Comparison of ENCODE assay signal across 8 cellular contexts in the genomic region with DNA sequence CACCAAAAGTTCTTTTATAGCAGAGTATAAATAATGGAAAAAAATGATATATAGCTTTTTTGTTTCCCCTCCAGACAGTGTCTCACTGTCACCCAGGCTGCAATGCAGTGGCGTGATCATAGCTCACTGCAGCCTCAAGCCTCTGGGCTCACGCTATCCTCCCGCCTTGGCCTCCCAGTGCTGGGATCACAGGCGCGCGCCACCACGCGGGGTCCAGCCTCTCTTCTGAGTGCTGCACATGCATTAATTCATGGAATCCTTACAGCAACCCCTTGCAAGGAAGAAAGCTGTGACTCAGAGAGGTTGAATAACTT. TPM values are rescaled to one million over a fixed set of nuclear protein-coding genes. Genes with fewer than 3 reads are reported as not detected.
DNase-seq lines count a peak whose midpoint lies in the region; ATAC-seq and TF ChIP-seq lines count a peak whose summit lies in the region.

No MANE protein-coding gene starts in this region.

- H3K4me3 ChIP-seq in fibroblast of mammary gland (ENCODE audit: control insufficient read depth, low read depth, low read length) (peak overlapping the region; percentile 73), trophoblast cell (ENCODE audit: low read depth, low read length) (peak overlapping the region; percentile 40)

- H3K9ac ChIP-seq in ES-I3 (ENCODE audit: low read depth, low read length) = peak overlapping the region; percentile 76
- H3K9ac ChIP-seq in trophoblast cell (ENCODE audit: low read length) = no peak overlapping the region

- DNase-seq in T1000 (lab: John Stamatoyannopoulos, UW) = peak; percentile 52
- no peak for DNase-seq in fibroblast of mammary gland (ENCODE audit: low read depth)
- DNase-seq in trophoblast cell = peak; percentile 32 to 58
- no peak for DNase-seq in NCI-H2196 treated with DMSO at 0.1 percent for 48 hours (lab: John Stamatoyannopoulos, UW; ENCODE audit: unreplicated experiment)
- DNase-seq in GM13976 (ENCODE audit: low spot score) = no peak
- DNase-seq in DMS114 treated with DMSO at 0.1 percent for 48 hours (lab: John Stamatoyannopoulos, UW; ENCODE audit: unreplicated experiment) = no peak

- no CpG with 5 or more reads among the region's 8 CpGs for WGBS in trophoblast cell (ENCODE audit: extremely low coverage, insufficient coverage, insufficient read length)

- no peak overlapping the region for H2BK5ac ChIP-seq in trophoblast cell (ENCODE audit: low read depth, low read length, poor library complexity)

- peak overlapping the region; percentile 30 for H3K4ac ChIP-seq in trophoblast cell (ENCODE audit: low read depth, low read length)

- H3K4me1 ChIP-seq in ES-I3 (ENCODE audit: insufficient read depth, low read length) (no peaks in the 10 kb centered on the region), trophoblast cell (ENCODE audit: control insufficient read depth in 1 of 2, insufficient read depth in 2 of 2, low read length in 2 of 2) (peaks cover 8 to 10% of the 10 kb centered on the region in 2 experiments)

- no peak overlapping the region for H3K27ac ChIP-seq in trophoblast cell (ENCODE audit: low read depth, low read length)

- H3K14ac ChIP-seq in trophoblast cell (ENCODE audit: low read length) = peak overlapping the region; percentile 47

- H3K79me1 ChIP-seq in trophoblast cell (ENCODE audit: low read length) = peaks cover 13% of the 10 kb centered on the region

- H3K36me3 ChIP-seq in ES-I3 (ENCODE audit: insufficient read depth, low read length) (no peaks in the 10 kb centered on the region), trophoblast cell (ENCODE audit: control insufficient read depth in 1 of 2, insufficient read depth in 2 of 2, low read length in 2 of 2) (no peaks in the 10 kb centered on the region)

- H3K27me3 ChIP-seq in trophoblast cell (ENCODE audit: insufficient read depth, low read length) = no peaks in the 10 kb centered on the region

- H2AK5ac ChIP-seq in trophoblast cell (ENCODE audit: low read length) = no peak overlapping the region

- peak overlapping the region; percentile 97 for H2AFZ ChIP-seq in trophoblast cell (ENCODE audit: insufficient read depth, low read length, poor library complexity)

- H3K4me2 ChIP-seq in trophoblast cell (ENCODE audit: low read length) = peak overlapping the region; percentile 65

- H3K9me3 ChIP-seq in ES-I3 (ENCODE audit: control insufficient read depth, insufficient read depth, low read length) (no peaks in the 10 kb centered on the region), trophoblast cell (ENCODE audit: insufficient read depth, low read depth, low read length) (no peaks in the 10 kb centered on the region)

- in situ Hi-C loops in GM13976 (cut with MboI; ENCODE audit: low sequenced_read_pairs, unreplicated experiment) = no loop called here

- peak overlapping the region; percentile 59 for H2BK120ac ChIP-seq in trophoblast cell (ENCODE audit: insufficient read depth, low read length, poor library complexity)

- H4K91ac ChIP-seq in trophoblast cell (ENCODE audit: low read depth, low read length) = peak overlapping the region; percentile 88

- peak overlapping the region; percentile 48 for H3K18ac ChIP-seq in trophoblast cell (ENCODE audit: low read length)

- H4K12ac ChIP-seq in trophoblast cell (ENCODE audit: low read depth, low read length) = peak overlapping the region; percentile 81

- ATAC-seq in GM18867 (IDR thresholded peaks at IDR 0.05; ENCODE audit: unreplicated experiment) = no peak

- H4K8ac ChIP-seq in trophoblast cell (ENCODE audit: low read depth, low read length) = peak overlapping the region; percentile 96

- H3K23ac ChIP-seq in trophoblast cell (ENCODE audit: low read length) = no peak overlapping the region

- peaks cover 5% of the 10 kb centered on the region for H3K79me2 ChIP-seq in trophoblast cell (ENCODE audit: control insufficient read depth, insufficient read depth, low read length, poor library complexity)

- H2BK12ac ChIP-seq in trophoblast cell (ENCODE audit: low read length) = no peak overlapping the region

- TF ChIP-seq CTCF in fibroblast of mammary gland (conservative IDR thresholded peaks at IDR 0.05; ENCODE audit: control insufficient read depth, insufficient read depth, low read depth, low read length) (no peak), GM13976 (IDR thresholded peaks at IDR 0.05; ENCODE audit: borderline replicate concordance, control extremely low read depth, extremely low read depth, insufficient read depth, missing control alignments) (no peak)

RNA-seq across cellular contexts. Expression of gene ZNF629, which starts 18.0 kb away (rescaled TPM):
- polyA plus RNA-seq in trophoblast cell (2013) = 10.5 and 10.7 TPM in 2 replicates

RNA-seq across cellular contexts. Expression of gene RNF40, which starts 42.9 kb away (rescaled TPM):
- 47.8 and 52.9 TPM in 2 replicates for polyA plus RNA-seq in trophoblast cell (2013)

RNA-seq across cellular contexts. Expression of gene CFAP119, which starts 43.2 kb away (rescaled TPM):
- 3.3 and 3.5 TPM in 2 replicates for polyA plus RNA-seq in trophoblast cell (2013)

RNA-seq across cellular contexts. Expression of gene PHKG2, which starts 56.8 kb away (rescaled TPM):
- polyA plus RNA-seq in trophoblast cell (2013) = 109 and 119 TPM in 2 replicates

Comparison
In these comparisons a context has a peak if more than half of its experiments do, and no peak if none do; other contexts are left out.
1. DNase-seq: peak in T1000 (single experiment) and trophoblast cell (2 of 2); none in fibroblast of mammary gland (single experiment), NCI-H2196 treated with DMSO at 0.1 percent for 48 hours (single experiment), GM13976 (single experiment) and DMS114 treated with DMSO at 0.1 percent for 48 hours (single experiment).